Comparison of ENCODE assay signal across 21 cellular contexts in the genomic region with DNA sequence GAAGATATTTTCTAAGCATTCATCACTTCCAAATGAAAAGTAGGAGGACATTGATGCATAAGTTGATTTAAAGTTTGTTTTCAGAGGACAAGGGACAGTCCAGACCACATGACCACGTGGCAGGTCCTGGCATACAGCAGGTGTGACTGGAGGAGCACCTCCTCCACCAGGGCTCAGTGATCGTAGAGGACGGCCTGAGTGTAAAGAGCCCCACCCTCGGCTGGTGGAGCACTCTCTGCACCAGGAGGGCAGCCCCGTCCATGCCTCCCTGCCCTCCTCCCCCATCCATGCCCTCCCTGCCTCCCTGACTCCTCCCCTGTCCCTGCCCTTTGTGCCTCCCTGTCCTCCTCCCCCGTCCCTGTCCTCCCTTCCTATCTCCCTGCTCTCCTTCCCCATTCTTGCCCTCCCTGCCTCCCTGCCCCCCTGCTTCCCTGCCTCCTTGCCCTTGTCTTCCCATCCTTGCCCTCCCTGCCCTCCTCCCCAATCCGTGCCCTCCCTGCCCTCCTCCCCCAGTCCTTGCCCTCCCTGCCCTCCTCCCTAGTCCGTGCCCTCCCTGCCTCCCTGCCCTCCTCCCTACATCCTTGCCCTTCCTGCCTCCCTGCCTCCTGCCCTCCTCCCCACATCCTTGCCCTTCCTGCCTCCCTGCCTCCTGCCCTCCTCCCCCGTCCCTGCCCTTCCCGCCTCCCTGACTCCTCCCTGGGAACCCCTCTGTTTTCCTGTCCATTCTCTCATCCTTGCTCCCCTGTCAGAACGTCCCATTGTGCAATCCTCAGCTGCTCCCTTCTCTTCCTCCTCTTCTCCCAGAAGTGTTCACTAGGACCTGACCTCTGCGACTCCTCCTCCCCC. TPM values are rescaled to one million over a fixed set of nuclear protein-coding genes. Genes with fewer than 3 reads are reported as not detected.
DNase-seq lines count a peak whose midpoint lies in the region; ATAC-seq and TF ChIP-seq lines count a peak whose summit lies in the region.
"Had no signal": no experiment of that assay in that cellular context is flagged by ENCODE, and none has a peak within 500 bp of the region (broad histone marks: within the 10 kb centered on the region; RNA-seq: fewer than 3 reads in every experiment).

No MANE protein-coding gene starts in this region.

- ATAC-seq in HG02885 (IDR thresholded peaks at IDR 0.05; ENCODE audit: poor library complexity, unreplicated experiment) = no peak
- ATAC-seq: activated naive CD4-positive, alpha-beta T cell treated with anti-CD3 and anti-CD28 coated beads, Interleukin-2, amount 50 U/mL, for 72 hours; left colon; mucosa of descending colon had no signal

- POLR2A ChIA-PET in activated CD4-positive, alpha-beta memory T cell treated with anti-CD3 and anti-CD28 coated beads, Interleukin-2, amount 10 ng/mL, durations not matched to agents 7 days and 5 days (lab: Charles Lee) = no interaction called here

- no peak for TF ChIP-seq POLR2A in lower leg skin (IDR thresholded peaks at IDR 0.05)

- H3K4me3 ChIP-seq in lower leg skin (ENCODE audit: low read depth, poor library complexity, severe bottlenecking) = no peak overlapping the region
- H3K4me3 ChIP-seq: mucosa of descending colon, uterus had no signal

- intact Hi-C loops in lower leg skin (cut with DNase I; ENCODE audit: low total_unique reads) = loop anchor here (10.0 kb wide), 1 partner anchor 325 kb away; no protein-coding TSS in a partner anchor

- CTCF ChIA-PET in activated naive CD4-positive, alpha-beta T cell treated with anti-CD3 and anti-CD28 coated beads, Interleukin-2, amount 10 ng/mL, durations not matched to agents 7 days and 5 days (lab: Charles Lee) = no interaction called here
- CTCF ChIA-PET in activated CD4-positive, alpha-beta memory T cell treated with anti-CD3 and anti-CD28 coated beads, Interleukin-2, amount 10 ng/mL, durations not matched to agents 7 days and 5 days (lab: Charles Lee) = no interaction called here

- peak; percentile 14 for DNase-seq in activated naive CD4-positive, alpha-beta T cell treated with anti-CD3 and anti-CD28 coated beads, Interleukin-2, amount 10 ng/mL, durations not matched to agents 7 days and 5 days
- no peak for DNase-seq in activated naive CD4-positive, alpha-beta T cell treated with anti-CD3 and anti-CD28 coated beads, Interleukin-2, amount 50 U/mL, for 16 hours
- DNase-seq in activated CD4-positive, alpha-beta memory T cell treated with anti-CD3 and anti-CD28 coated beads, Interleukin-2, amount 10 ng/mL, durations not matched to agents 7 days and 5 days = peak; percentile 11
- DNase-seq in lower leg skin (ENCODE audit: low spot score in 2 of 2) (peak; percentile 7 to 43), type B pancreatic cell (ENCODE audit: extremely low spot score, unreplicated experiment) (peak; percentile 62), hippocampal formation (lab: John Stamatoyannopoulos, UW) (no peak), NCI-H1930 (lab: John Stamatoyannopoulos, UW) (no peak)
- DNase-seq: ACHN; activated CD4-positive, alpha-beta T cell treated with anti-CD3 and anti-CD28 coated beads for 48 hours; C1 segment of cervical spinal cord; Calu3; HCEC 1CT; left colon; mucosa of descending colon; NCI-H146; NCI-H82; SHP77 treated with DMSO at 0.1 percent for 48 hours; substantia nigra; uterus had no signal

- H3K4me3 Mint-ChIP-seq in activated naive CD4-positive, alpha-beta T cell treated with anti-CD3 and anti-CD28 coated beads, Interleukin-2, amount 10 ng/mL, durations not matched to agents 7 days and 5 days = no peak overlapping the region
- no peak overlapping the region for H3K4me3 Mint-ChIP-seq in activated CD4-positive, alpha-beta memory T cell treated with anti-CD3 and anti-CD28 coated beads, Interleukin-2, amount 10 ng/mL, durations not matched to agents 7 days and 5 days
- H3K4me3 Mint-ChIP-seq in type B pancreatic cell = no peak overlapping the region

- H3K9me3 Mint-ChIP-seq in activated naive CD4-positive, alpha-beta T cell treated with anti-CD3 and anti-CD28 coated beads, Interleukin-2, amount 10 ng/mL, durations not matched to agents 7 days and 5 days = no peaks in the 10 kb centered on the region
- H3K9me3 Mint-ChIP-seq in activated CD4-positive, alpha-beta memory T cell treated with anti-CD3 and anti-CD28 coated beads, Interleukin-2, amount 10 ng/mL, durations not matched to agents 7 days and 5 days = no peaks in the 10 kb centered on the region
- H3K9me3 Mint-ChIP-seq in type B pancreatic cell = no peaks in the 10 kb centered on the region
- H3K9me3 Mint-ChIP-seq: activated naive CD4-positive, alpha-beta T cell treated with anti-CD3 and anti-CD28 coated beads, Interleukin-2, amount 50 U/mL, for 72 hours had no signal

- H3K4me1 Mint-ChIP-seq in activated naive CD4-positive, alpha-beta T cell treated with anti-CD3 and anti-CD28 coated beads, Interleukin-2, amount 10 ng/mL, durations not matched to agents 7 days and 5 days = peaks cover 13% of the 10 kb centered on the region
- H3K4me1 Mint-ChIP-seq in activated CD4-positive, alpha-beta memory T cell treated with anti-CD3 and anti-CD28 coated beads, Interleukin-2, amount 10 ng/mL, durations not matched to agents 7 days and 5 days = peaks cover 16% of the 10 kb centered on the region
- peaks cover 4% of the 10 kb centered on the region for H3K4me1 Mint-ChIP-seq in type B pancreatic cell (ENCODE audit: unreplicated experiment)

- no peak for TF ChIP-seq CTCF in lower leg skin (IDR thresholded peaks at IDR 0.05)
- no peak for TF ChIP-seq CTCF in type B pancreatic cell (conservative IDR thresholded peaks at IDR 0.05)

- H3K27me3 Mint-ChIP-seq in activated naive CD4-positive, alpha-beta T cell treated with anti-CD3 and anti-CD28 coated beads, Interleukin-2, amount 10 ng/mL, durations not matched to agents 7 days and 5 days = no peaks in the 10 kb centered on the region
- H3K27me3 Mint-ChIP-seq in activated CD4-positive, alpha-beta memory T cell treated with anti-CD3 and anti-CD28 coated beads, Interleukin-2, amount 10 ng/mL, durations not matched to agents 7 days and 5 days = no peaks in the 10 kb centered on the region
- no peaks in the 10 kb centered on the region for H3K27me3 Mint-ChIP-seq in type B pancreatic cell

- no peak overlapping the region for H3K27ac Mint-ChIP-seq in activated naive CD4-positive, alpha-beta T cell treated with anti-CD3 and anti-CD28 coated beads, Interleukin-2, amount 10 ng/mL, durations not matched to agents 7 days and 5 days
- H3K27ac Mint-ChIP-seq in activated CD4-positive, alpha-beta memory T cell treated with anti-CD3 and anti-CD28 coated beads, Interleukin-2, amount 10 ng/mL, durations not matched to agents 7 days and 5 days = no peak overlapping the region
- H3K27ac Mint-ChIP-seq in type B pancreatic cell = no peak overlapping the region

- peaks cover 1% of the 10 kb centered on the region for H3K36me3 Mint-ChIP-seq in activated naive CD4-positive, alpha-beta T cell treated with anti-CD3 and anti-CD28 coated beads, Interleukin-2, amount 10 ng/mL, durations not matched to agents 7 days and 5 days
- no peaks in the 10 kb centered on the region for H3K36me3 Mint-ChIP-seq in activated CD4-positive, alpha-beta memory T cell treated with anti-CD3 and anti-CD28 coated beads, Interleukin-2, amount 10 ng/mL, durations not matched to agents 7 days and 5 days (ENCODE audit: low read depth)
- no peaks in the 10 kb centered on the region for H3K36me3 Mint-ChIP-seq in type B pancreatic cell
- H3K36me3 Mint-ChIP-seq: activated naive CD4-positive, alpha-beta T cell treated with anti-CD3 and anti-CD28 coated beads, Interleukin-2, amount 50 U/mL, for 72 hours had no signal

- 71 to 82% methylated on average over 12 of the region's 12 CpGs for WGBS in lower leg skin, 2 donors

RNA-seq across cellular contexts. Expression of a gene that starts 47.9 kb away (rescaled TPM):
- total RNA-seq in activated CD4-positive, alpha-beta memory T cell treated with anti-CD3 and anti-CD28 coated beads, Interleukin-2, amount 10 ng/mL, durations not matched to agents 7 days and 5 days = 10 to 100 TPM; 28.2 to 31.5 TPM
- 10 to 100 TPM; 18.0 to 22.7 (median 21.1) TPM for total RNA-seq in lower leg skin
- 13.4 and 16.8 TPM in 2 replicates for total RNA-seq in type B pancreatic cell (ENCODE audit: low replicate concordance)

RNA-seq across cellular contexts. Expression of a gene that starts 50.3 kb away (rescaled TPM):
- 1 to 10 TPM; 7.9 to 9.3 TPM for total RNA-seq in activated CD4-positive, alpha-beta memory T cell treated with anti-CD3 and anti-CD28 coated beads, Interleukin-2, amount 10 ng/mL, durations not matched to agents 7 days and 5 days
- 1 to 10 TPM; 5.5 to 8.1 (median 7.4) TPM for total RNA-seq in lower leg skin
- total RNA-seq in type B pancreatic cell (ENCODE audit: low replicate concordance) = 4.3 and 6.4 TPM in 2 replicates

RNA-seq across cellular contexts. Expression of a gene that starts 58.4 kb away (rescaled TPM):
- 100 to 1,000 TPM; 135 to 144 TPM for total RNA-seq in activated CD4-positive, alpha-beta memory T cell treated with anti-CD3 and anti-CD28 coated beads, Interleukin-2, amount 10 ng/mL, durations not matched to agents 7 days and 5 days
- 10 to 100 TPM; 76.1 to 99.9 (median 78.6) TPM for total RNA-seq in lower leg skin
- 40.5 and 66.4 TPM in 2 replicates for total RNA-seq in type B pancreatic cell (ENCODE audit: low replicate concordance)

Comparison
In these comparisons a context has a peak if more than half of its experiments do, and no peak if none do; other contexts are left out.
1. DNase-seq: peak in activated naive CD4-positive, alpha-beta T cell treated with anti-CD3 and anti-CD28 coated beads, Interleukin-2, amount 10 ng/mL, durations not matched to agents 7 days and 5 days (single experiment), activated CD4-positive, alpha-beta memory T cell treated with anti-CD3 and anti-CD28 coated beads, Interleukin-2, amount 10 ng/mL, durations not matched to agents 7 days and 5 days (single experiment), lower leg skin (2 of 2) and type B pancreatic cell (single experiment); none in activated naive CD4-positive, alpha-beta T cell treated with anti-CD3 and anti-CD28 coated beads, Interleukin-2, amount 50 U/mL, for 16 hours (single experiment), hippocampal formation (0 of 2) and NCI-H1930 (0 of 2).